Comparison of ENCODE assay signal across 8 cellular contexts in the genomic region with DNA sequence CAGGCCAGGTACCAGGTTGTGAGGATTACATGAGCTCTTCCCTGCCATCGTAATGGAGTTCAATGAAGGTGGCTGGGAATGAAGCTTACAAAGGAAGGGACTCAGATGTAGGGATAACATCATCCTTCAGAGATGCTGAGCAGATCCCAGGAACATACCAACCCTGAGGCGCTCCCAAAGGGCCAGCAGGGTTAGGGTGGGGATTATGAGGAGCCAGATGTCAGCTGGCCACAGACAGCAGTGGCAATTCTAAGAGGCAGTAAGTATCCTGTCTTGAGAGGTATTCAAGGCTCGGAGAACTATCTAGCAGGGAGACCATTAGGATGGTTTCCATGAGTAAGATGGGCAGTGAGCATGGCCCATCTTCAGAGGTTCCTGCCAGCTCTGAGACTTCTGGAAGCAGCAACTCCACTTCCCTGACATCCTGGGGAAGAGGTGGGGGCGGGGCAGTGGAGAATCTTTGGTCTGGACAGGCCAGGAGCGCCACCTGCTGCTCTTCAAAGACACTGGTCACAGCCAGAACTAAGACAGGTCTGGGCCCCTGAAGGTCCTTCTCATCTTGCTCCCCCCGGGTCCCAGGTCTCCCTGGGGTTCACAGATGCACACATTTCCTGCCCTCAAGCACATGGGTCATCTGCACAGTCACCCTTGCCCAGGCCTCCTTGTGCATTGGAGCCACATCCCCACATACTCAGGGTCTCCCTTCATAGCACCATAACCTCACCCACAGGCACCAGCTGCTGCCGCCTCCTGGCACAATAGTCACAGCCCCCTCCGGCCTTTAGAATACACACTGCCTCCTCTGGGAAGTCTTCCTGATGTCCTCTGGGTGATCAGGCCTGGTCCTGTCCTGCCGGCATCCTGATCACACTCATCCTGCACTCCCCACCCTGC. TPM values are rescaled to one million over a fixed set of nuclear protein-coding genes. Genes with fewer than 3 reads are reported as not detected.
DNase-seq lines count a peak whose midpoint lies in the region; ATAC-seq, FAIRE-seq and TF ChIP-seq lines count a peak whose summit lies in the region.

No MANE protein-coding gene starts in this region.

- DNase-seq in EL (peak; percentile 87), RPMI7951 (ENCODE audit: low read depth) (peak; percentile 83), glomerular visceral epithelial cell (ENCODE audit: extremely low spot score) (peak; percentile 87), pancreas (peak; percentile 75 to 93 (median 86)), aorta (peak; percentile 94 to 95)
- peak in 1 of 2 donors; percentile 65 for DNase-seq in activated naive CD4-positive, alpha-beta T cell treated with anti-CD3 and anti-CD28 coated beads, Interleukin-2, amount 50 U/mL, for 72 hours (ENCODE audit: low spot score in 2 of 2)

- peaks cover 11% of the 10 kb centered on the region for H3K4me1 ChIP-seq in Loucy (ENCODE audit: insufficient read depth, low read length, poor library complexity, severe bottlenecking)
- no peaks in the 10 kb centered on the region for H3K4me1 ChIP-seq in pancreas
- H3K4me1 ChIP-seq in aorta (ENCODE audit: control insufficient read depth in 1 of 2, insufficient read depth in 2 of 2, low read length in 2 of 2), result no peaks in the 10 kb centered on the region

- H3K79me2 ChIP-seq in Loucy (ENCODE audit: insufficient read depth, low read length), result no peaks in the 10 kb centered on the region

- no peaks in the 10 kb centered on the region for H4K20me1 ChIP-seq in Loucy (ENCODE audit: insufficient read depth, low read length, poor library complexity, severe bottlenecking)

- intact Hi-C loops in pancreas (cut with DNase I), result loop anchor here (2.0 to 10.0 kb wide), 5 partner anchors 107 to 189 kb away; partner anchors contain the start of gene MATN1 (in 1 of the 3)
- intact Hi-C loops in aorta (cut with DNase I), result loop anchor here (1.0 to 5.0 kb wide), 5 partner anchors 110 to 193 kb away; no protein-coding TSS in a partner anchor

- no peak overlapping the region for H3K4me2 ChIP-seq in Loucy (ENCODE audit: low read depth, low read length, poor library complexity, severe bottlenecking)

- ATAC-seq in activated naive CD4-positive, alpha-beta T cell treated with anti-CD3 and anti-CD28 coated beads, Interleukin-2, amount 50 U/mL, for 72 hours, result peak; percentile 57 to 66
- ATAC-seq in pancreas (peak; percentile 79 to 88 (median 86)), aorta (ENCODE audit: low FRiP score) (peak; percentile 82), GM21367 (IDR thresholded peaks at IDR 0.05; ENCODE audit: unreplicated experiment) (no peak)

- no peaks in the 10 kb centered on the region for H3K36me3 ChIP-seq in Loucy (ENCODE audit: insufficient read depth, low read length)
- H3K36me3 ChIP-seq in pancreas, result no peaks in the 10 kb centered on the region
- H3K36me3 ChIP-seq in aorta (ENCODE audit: control insufficient read depth in 1 of 2, insufficient read depth in 2 of 2, low read length in 1 of 2), result no peaks in the 10 kb centered on the region

- peak; percentile 86 for TF ChIP-seq CTCF in Loucy (conservative IDR thresholded peaks at IDR 0.05; ENCODE audit: low read length)
- TF ChIP-seq CTCF in pancreas (IDR thresholded peaks at IDR 0.05), result peak; percentile 36 to 73 (median 69)

- H3K27ac ChIP-seq in pancreas (no peak overlapping the region), aorta (ENCODE audit: low read depth in 1 of 2, low read length in 2 of 2) (no peak overlapping the region)

- no peak overlapping the region for H2AFZ ChIP-seq in Loucy (ENCODE audit: low read length)

- H3K4me3 ChIP-seq in Loucy (ENCODE audit: low read length, poor library complexity, severe bottlenecking) (no peak overlapping the region), pancreas (no peak overlapping the region), aorta (ENCODE audit: low read length in 2 of 2) (no peak overlapping the region)

- WGBS in pancreas, 2 donors, result 30 to 38% methylated on average over 9 of the region's 9 CpGs
- WGBS in aorta, 2 donors, result 39 to 40% methylated on average over 9 of the region's 9 CpGs

- H3K36me3 Mint-ChIP-seq in activated naive CD4-positive, alpha-beta T cell treated with anti-CD3 and anti-CD28 coated beads, Interleukin-2, amount 50 U/mL, for 72 hours, result peaks cover 6 to 8% of the 10 kb centered on the region in 2 donors

- no peak overlapping the region for H3K27ac Mint-ChIP-seq in activated naive CD4-positive, alpha-beta T cell treated with anti-CD3 and anti-CD28 coated beads, Interleukin-2, amount 50 U/mL, for 72 hours

- H3F3A ChIP-seq in Loucy (ENCODE audit: low read depth), result no peaks in the 10 kb centered on the region

- no peak overlapping the region for H3K9ac ChIP-seq in Loucy (ENCODE audit: low read depth, low read length, poor library complexity, severe bottlenecking)

- peaks cover 21% of the 10 kb centered on the region for H3K27me3 ChIP-seq in Loucy (ENCODE audit: insufficient read depth, low read length, poor library complexity, severe bottlenecking)
- no peaks in the 10 kb centered on the region for H3K27me3 ChIP-seq in pancreas
- no peaks in the 10 kb centered on the region for H3K27me3 ChIP-seq in aorta (ENCODE audit: control insufficient read depth in 1 of 2, insufficient read depth in 2 of 2, low read length in 1 of 2)

- no peaks in the 10 kb centered on the region for H3K9me3 Mint-ChIP-seq in activated naive CD4-positive, alpha-beta T cell treated with anti-CD3 and anti-CD28 coated beads, Interleukin-2, amount 50 U/mL, for 72 hours

- H3K9me3 ChIP-seq in Loucy (ENCODE audit: insufficient read depth, low read depth, low read length) (no peaks in the 10 kb centered on the region), pancreas (no peaks in the 10 kb centered on the region), aorta (ENCODE audit: control insufficient read depth, low read length) (no peaks in the 10 kb centered on the region)

- no peak for FAIRE-seq in pancreas (lab: Jason Lieb, UNC)

- no peaks in the 10 kb centered on the region for H3K9me2 ChIP-seq in Loucy (replicated peaks; ENCODE audit: low read depth, low read length)

RNA-seq across cellular contexts. Expression of gene SDC3, which starts 2.8 kb away (rescaled TPM):
- 27.3 and 35.3 TPM in 2 replicates for total RNA-seq in RPMI7951 (2014; rRNA removed; shearing (Covaris generic))
- total RNA-seq in activated naive CD4-positive, alpha-beta T cell treated with anti-CD3 and anti-CD28 coated beads, Interleukin-2, amount 50 U/mL, for 72 hours, result 1 to 10 TPM in 1 of 2 donors, not detected in 1; 1.7 TPM
- total RNA-seq in pancreas, result 10 to 100 TPM in 2 of 6 donors, 1 to 10 TPM in 4; 5.6 to 18.9 (median 7.6) TPM
- 1 to 10 TPM; 4.2 to 8.3 TPM for polyA plus RNA-seq in pancreas
- 10 to 100 TPM; 64.7 to 72.7 TPM for total RNA-seq in aorta
- 10 to 100 TPM; 19.1 to 20.8 TPM for polyA plus RNA-seq in aorta
